ENCODE assay signal across 1 cellular context in genomic region chr13:23654111-23655110, GRCh38.
TF ChIP-seq lines count a peak whose summit lies in the region.

No MANE protein-coding gene starts in this region.

TF ChIP-seq in HepG2, 621 proteins besides CTCF, POLR2A, EP300 and RAD21 (continued from another document and continues in another):
- TF ChIP-seq E2F2 (CRISPR knock-in tag; IDR thresholded peaks at IDR 0.05; ENCODE audit: borderline replicate concordance): no peak
- TF ChIP-seq ZNF589 (CRISPR knock-in tag; conservative IDR thresholded peaks at IDR 0.05): no peak
- no peak for TF ChIP-seq SKIL (CRISPR knock-in tag; IDR thresholded peaks at IDR 0.05; ENCODE audit: borderline replicate concordance)
- peak; percentile 52; the same call in 1 of the 2 replicates for TF ChIP-seq CREM (IDR thresholded peaks at IDR 0.05)
- no peak for TF ChIP-seq CREM (CRISPR knock-in tag; IDR thresholded peaks at IDR 0.05)
- TF ChIP-seq SP2 (CRISPR knock-in tag; IDR thresholded peaks at IDR 0.05): no peak
- TF ChIP-seq SNAPC2 (CRISPR knock-in tag; IDR thresholded peaks at IDR 0.05): no peak
- no peak for TF ChIP-seq ZNF770 (CRISPR knock-in tag; IDR thresholded peaks at IDR 0.05)
- no peak for TF ChIP-seq NFE2L1 (CRISPR knock-in tag; IDR thresholded peaks at IDR 0.05; ENCODE audit: borderline replicate concordance)
- TF ChIP-seq HDAC6 (IDR thresholded peaks at IDR 0.05; ENCODE audit: low read depth, low read length): no peak
- no peak; the same call in 1 of the 2 replicates for TF ChIP-seq PHF8 (CRISPR knock-in tag; IDR thresholded peaks at IDR 0.05)
- no peak for TF ChIP-seq ZNF672 (CRISPR knock-in tag; IDR thresholded peaks at IDR 0.05)
- TF ChIP-seq FUBP1 (CRISPR knock-in tag; IDR thresholded peaks at IDR 0.05; ENCODE audit: borderline replicate concordance): no peak
- TF ChIP-seq KIAA2018 (CRISPR knock-in tag; IDR thresholded peaks at IDR 0.05; ENCODE audit: borderline replicate concordance): no peak
- no peak for TF ChIP-seq TCF7L2 (IDR thresholded peaks at IDR 0.05; ENCODE audit: low read depth, low read length)
- 0 out of 2 replicates have a peak, but pooled peaks have one; percentile 67 for TF ChIP-seq ZNF614 (CRISPR knock-in tag; IDR thresholded peaks at IDR 0.05; ENCODE audit: borderline replicate concordance)
- TF ChIP-seq THAP11 (CRISPR knock-in tag; IDR thresholded peaks at IDR 0.05): no peak
- no peak for TF ChIP-seq ARID2 (CRISPR knock-in tag; IDR thresholded peaks at IDR 0.05; ENCODE audit: borderline replicate concordance)
- no peak for TF ChIP-seq ZNF691 (CRISPR knock-in tag; IDR thresholded peaks at IDR 0.05; ENCODE audit: borderline replicate concordance, low read depth)
- no peak for TF ChIP-seq CHD2 (IDR thresholded peaks at IDR 0.05; ENCODE audit: low read depth, low read length)
- no peak for TF ChIP-seq JUND (CRISPR knock-in tag; IDR thresholded peaks at IDR 0.05)
- no peak for TF ChIP-seq ZNF704 (CRISPR knock-in tag; IDR thresholded peaks at IDR 0.05; ENCODE audit: borderline replicate concordance)
- TF ChIP-seq CC2D1A (CRISPR knock-in tag; IDR thresholded peaks at IDR 0.05): no peak
- TF ChIP-seq SAFB2 (CRISPR knock-in tag; IDR thresholded peaks at IDR 0.05; ENCODE audit: borderline replicate concordance, low read depth): no peak
- TF ChIP-seq MED1 (CRISPR knock-in tag; IDR thresholded peaks at IDR 0.05): peak; percentile 66
- no peak for TF ChIP-seq BCLAF1 (IDR thresholded peaks at IDR 0.05)
- TF ChIP-seq ZFP1 (CRISPR knock-in tag; IDR thresholded peaks at IDR 0.05): no peak
- no peak for TF ChIP-seq SIX1 (CRISPR knock-in tag; IDR thresholded peaks at IDR 0.05; ENCODE audit: borderline replicate concordance)
- TF ChIP-seq POLR2AphosphoS5 (IDR thresholded peaks at IDR 0.05; ENCODE audit: low read depth, low read length): peak; percentile 58
- no peak for TF ChIP-seq ZNF850 (CRISPR knock-in tag; conservative IDR thresholded peaks at IDR 0.05)
- no peak for TF ChIP-seq PCBP1 (IDR thresholded peaks at IDR 0.05; ENCODE audit: borderline replicate concordance, low read depth, low read length)
- 0 out of 2 replicates have a peak, but pooled peaks have one; percentile 34 for TF ChIP-seq HMG20A (CRISPR knock-in tag; IDR thresholded peaks at IDR 0.05; ENCODE audit: borderline replicate concordance)
- no peak for TF ChIP-seq MAFK (conservative IDR thresholded peaks at IDR 0.05 in 1 of 2, IDR thresholded peaks at IDR 0.05 in 1 of 2; ENCODE audit: low read length in 2 of 2)
- no peak for TF ChIP-seq ADNP (CRISPR knock-in tag; IDR thresholded peaks at IDR 0.05)
- TF ChIP-seq POGZ (CRISPR knock-in tag; IDR thresholded peaks at IDR 0.05): peak; percentile 62; the same call in 1 of the 2 replicates
- no peak for TF ChIP-seq LCORL (IDR thresholded peaks at IDR 0.05)
- TF ChIP-seq LCORL (CRISPR knock-in tag; IDR thresholded peaks at IDR 0.05): peak; percentile 81; the same call in 1 of the 2 replicates
- no peak for TF ChIP-seq RAD51 (IDR thresholded peaks at IDR 0.05; ENCODE audit: borderline replicate concordance)
- peak; percentile 56; the same call in 1 of the 2 replicates for TF ChIP-seq ZFY (CRISPR knock-in tag; IDR thresholded peaks at IDR 0.05)
- peak; percentile 83 for TF ChIP-seq CEBPG (CRISPR knock-in tag; IDR thresholded peaks at IDR 0.05)
- peak; percentile 21; the same call in 1 of the 2 replicates for TF ChIP-seq TBX2 (CRISPR knock-in tag; IDR thresholded peaks at IDR 0.05; ENCODE audit: borderline replicate concordance)
- no peak for TF ChIP-seq ZNF841 (CRISPR knock-in tag; IDR thresholded peaks at IDR 0.05; ENCODE audit: borderline replicate concordance)
- TF ChIP-seq ZNF263 (CRISPR knock-in tag; IDR thresholded peaks at IDR 0.05): no peak; the same call in 1 of the 2 replicates
- no peak for TF ChIP-seq KDM3A (CRISPR knock-in tag; IDR thresholded peaks at IDR 0.05; ENCODE audit: low read depth)
